Comparison of ENCODE assay signal across 15 cellular contexts in the genomic region with DNA sequence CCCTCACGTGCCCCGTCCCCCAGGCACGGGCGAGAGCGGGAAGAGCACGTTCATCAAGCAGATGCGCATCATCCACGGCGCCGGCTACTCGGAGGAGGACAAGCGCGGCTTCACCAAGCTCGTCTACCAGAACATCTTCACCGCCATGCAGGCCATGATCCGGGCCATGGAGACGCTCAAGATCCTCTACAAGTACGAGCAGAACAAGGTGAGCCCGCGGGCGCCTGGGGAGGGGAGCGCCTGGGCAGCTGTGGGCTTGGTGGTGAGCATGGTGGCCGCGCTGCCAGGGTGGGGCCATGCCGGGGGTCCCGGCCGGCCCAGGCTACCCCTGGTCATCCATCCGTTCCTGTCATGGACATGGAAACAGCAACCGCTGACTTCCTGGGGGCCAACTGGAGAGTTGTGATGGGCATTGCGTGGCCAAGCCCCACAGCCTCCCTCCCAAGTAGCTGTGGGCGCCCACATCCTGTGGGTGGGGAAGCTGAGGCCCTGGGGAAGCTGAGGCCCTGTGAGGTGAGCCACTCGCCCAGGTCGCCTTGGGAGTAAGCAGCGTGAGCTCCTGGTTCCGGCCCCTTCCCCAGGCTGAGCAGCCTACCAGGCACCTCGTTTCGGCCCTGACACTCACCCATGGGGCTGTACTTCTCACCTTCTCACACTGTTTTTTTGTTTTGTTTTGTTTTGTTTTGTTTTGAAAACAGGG. TPM values are rescaled to one million over a fixed set of nuclear protein-coding genes. Genes with fewer than 3 reads are reported as not detected.
DNase-seq lines count a peak whose midpoint lies in the region; ATAC-seq and TF ChIP-seq lines count a peak whose summit lies in the region.
"Had no signal": no experiment of that assay in that cellular context is flagged by ENCODE, and none has a peak within 500 bp of the region (broad histone marks: within the 10 kb centered on the region; RNA-seq: fewer than 3 reads in every experiment).

No MANE protein-coding gene starts in this region.

- H4K91ac ChIP-seq in mesenchymal stem cell (ENCODE audit: low read length), result peak overlapping the region; percentile 7

- ATAC-seq in GM18505 (IDR thresholded peaks at IDR 0.05; ENCODE audit: unreplicated experiment), result no peak
- no peak for ATAC-seq in stimulated activated memory B cell treated with anti-CD40 and anti-IgM and Interleukin-4, amounts not matched to agents 10 μg/mL and 1 μg/mL and 100 μg/mL, for 72 hours
- ATAC-seq: CD8-positive, alpha-beta T cell; GM23338; HepG2 had no signal

- H2AK5ac ChIP-seq in mesenchymal stem cell (ENCODE audit: low read length, severe bottlenecking) (no peak overlapping the region), mesendoderm (ENCODE audit: low read length) (no peak overlapping the region)

- peaks cover 45% of the 10 kb centered on the region for H3K79me1 ChIP-seq in mesenchymal stem cell (replicated peaks; ENCODE audit: low read length, poor library complexity, severe bottlenecking)
- H3K79me1 ChIP-seq in mesendoderm (ENCODE audit: low read length), result peaks cover 14% of the 10 kb centered on the region

- no peak overlapping the region for H4K5ac ChIP-seq in mesendoderm (ENCODE audit: low read length)

- no peaks in the 10 kb centered on the region for H3K9me3 ChIP-seq in BE2C
- H3K9me3 ChIP-seq in BLaER1, result no peaks in the 10 kb centered on the region
- H3K9me3 ChIP-seq in mesenchymal stem cell (ENCODE audit: control insufficient read depth, low read length), result no peaks in the 10 kb centered on the region

- H3K14ac ChIP-seq in mesenchymal stem cell (ENCODE audit: low read length in 2 of 2), result no peak overlapping the region

- no peak overlapping the region for H3K23ac ChIP-seq in mesenchymal stem cell (ENCODE audit: low read length in 2 of 2)
- no peak overlapping the region for H3K23ac ChIP-seq in mesendoderm (ENCODE audit: low read length)

- H2AFZ ChIP-seq in mesenchymal stem cell (ENCODE audit: low read depth, low read length), result no peak overlapping the region
- H2AFZ ChIP-seq: GM23338 had no signal

- H3K9me3 Mint-ChIP-seq in IgD-negative memory B cell (no peaks in the 10 kb centered on the region), MCF 10A (ENCODE audit: unreplicated experiment) (no peaks in the 10 kb centered on the region)
- no peaks in the 10 kb centered on the region for H3K9me3 Mint-ChIP-seq in stimulated activated memory B cell treated with anti-CD40 and anti-IgM and Interleukin-4, amounts not matched to agents 10 μg/mL and 1 μg/mL and 100 μg/mL, for 72 hours
- H3K9me3 Mint-ChIP-seq: CD8-positive, alpha-beta T cell; GM23338; H9 had no signal

- peak overlapping the region; percentile 100 for H3K4me2 ChIP-seq in BLaER1
- no peak overlapping the region for H3K4me2 ChIP-seq in mesenchymal stem cell (ENCODE audit: low read length, poor library complexity, severe bottlenecking)
- H3K4me2 ChIP-seq in mesendoderm (ENCODE audit: low read length), result no peak overlapping the region
- H3K4me2 ChIP-seq: GM23338 had no signal

- 98% methylated on average over 33 of the region's 37 CpGs for WGBS in mesenchymal stem cell
- no CpG with 5 or more reads among the region's 37 CpGs for whole genome bisulfite sequencing in mesendoderm (ENCODE audit: extremely low coverage, insufficient coverage, low lambda C conversion rate)

- H4K20me1 ChIP-seq in BLaER1, result peaks cover 59% of the 10 kb centered on the region

- H3K9ac ChIP-seq in BLaER1, result peak overlapping the region; percentile 64
- no peak overlapping the region for H3K9ac ChIP-seq in mesenchymal stem cell (ENCODE audit: low read length)
- no peak overlapping the region for H3K9ac ChIP-seq in mesendoderm (ENCODE audit: low read length)

- H4K8ac ChIP-seq in mesenchymal stem cell (ENCODE audit: low read length), result no peak overlapping the region
- H4K8ac ChIP-seq in mesendoderm (ENCODE audit: low read depth, low read length), result no peak overlapping the region

- no peak for TF ChIP-seq CTCF in BE2C (IDR thresholded peaks at IDR 0.05; ENCODE audit: low read depth, low read length)
- TF ChIP-seq CTCF in MCF 10A (IDR thresholded peaks at IDR 0.05; ENCODE audit: unreplicated experiment), result no peak

- DNase-seq in BE2C, result peak; percentile 12
- DNase-seq in mesenchymal stem cell, result no peak
- DNase-seq in mesendoderm, result no peak
- no peak for DNase-seq in MCF 10A (ENCODE audit: unreplicated experiment)
- DNase-seq: ACHN; Calu3; CD8-positive, alpha-beta T cell; H9; KG1 had no signal

- no TSS peak for BruUV-seq in MCF 10A (replicated peaks; lab: Mats Ljungman, UMichigan)

- H2BK5ac ChIP-seq in mesenchymal stem cell (ENCODE audit: low read depth, low read length, poor library complexity, severe bottlenecking) (no peak overlapping the region), mesendoderm (ENCODE audit: low read length) (no peak overlapping the region)

- no peaks in the 10 kb centered on the region for H3K27me3 ChIP-seq in BE2C
- no peaks in the 10 kb centered on the region for H3K27me3 ChIP-seq in BLaER1
- H3K27me3 ChIP-seq in mesenchymal stem cell (ENCODE audit: control insufficient read depth in 1 of 2, insufficient read depth in 1 of 2, low read length in 2 of 2), result no peaks in the 10 kb centered on the region
- H3K27me3 ChIP-seq in mesendoderm (ENCODE audit: insufficient read depth, low read length, poor library complexity), result no peaks in the 10 kb centered on the region

- H2BK120ac ChIP-seq in mesenchymal stem cell (ENCODE audit: low read depth, low read length) (no peak overlapping the region), mesendoderm (ENCODE audit: low read depth, low read length) (no peak overlapping the region)

- H3K4me1 Mint-ChIP-seq in IgD-negative memory B cell (peaks cover 3 to 9% (median 4%) of the 10 kb centered on the region in 3 donors), MCF 10A (ENCODE audit: insufficient read depth, unreplicated experiment) (peaks cover 6% of the 10 kb centered on the region)
- peaks cover 12% of the 10 kb centered on the region for H3K4me1 Mint-ChIP-seq in stimulated activated memory B cell treated with anti-CD40 and anti-IgM and Interleukin-4, amounts not matched to agents 10 μg/mL and 1 μg/mL and 100 μg/mL, for 72 hours

- H3K4me3 Mint-ChIP-seq in IgD-negative memory B cell (no peak overlapping the region), MCF 10A (ENCODE audit: unreplicated experiment) (no peak overlapping the region)
- no peak overlapping the region for H3K4me3 Mint-ChIP-seq in stimulated activated memory B cell treated with anti-CD40 and anti-IgM and Interleukin-4, amounts not matched to agents 10 μg/mL and 1 μg/mL and 100 μg/mL, for 72 hours
- H3K4me3 Mint-ChIP-seq: CD8-positive, alpha-beta T cell; GM23338; H9 had no signal

- no peak overlapping the region for H3K4me3 ChIP-seq in BE2C (ENCODE audit: low read depth, low read length)
- H3K4me3 ChIP-seq in BLaER1, result peak overlapping the region; percentile 42
- no peak overlapping the region for H3K4me3 ChIP-seq in mesenchymal stem cell (ENCODE audit: insufficient read depth in 1 of 2, low read depth in 1 of 2, low read length in 2 of 2)
- no peak overlapping the region for H3K4me3 ChIP-seq in mesendoderm (ENCODE audit: low read length)
- H3K4me3 ChIP-seq: GM23338 had no signal

- TF ChIP-seq POLR2A in GM18505 (IDR thresholded peaks at IDR 0.05; ENCODE audit: borderline replicate concordance, extremely low read depth, insufficient read depth, insufficient read length), result no peak

- H3K4me1 ChIP-seq in BE2C (no peaks in the 10 kb centered on the region), BLaER1 (peaks cover 100% of the 10 kb centered on the region), mesenchymal stem cell (ENCODE audit: control insufficient read depth, insufficient read depth, low read depth, low read length) (peaks cover 27% of the 10 kb centered on the region), mesendoderm (ENCODE audit: control insufficient read depth, low read depth, low read length) (no peaks in the 10 kb centered on the region)

- H3K36me3 ChIP-seq in BE2C (peaks cover 8% of the 10 kb centered on the region; the same call in 1 of the 2 replicates), BLaER1 (peaks cover 33% of the 10 kb centered on the region), mesenchymal stem cell (ENCODE audit: control insufficient read depth in 1 of 2, insufficient read depth in 2 of 2, low read depth in 1 of 2, low read length in 2 of 2) (peaks cover 9 to 58% of the 10 kb centered on the region in 2 experiments), mesendoderm (ENCODE audit: control insufficient read depth, insufficient read depth, low read length) (no peaks in the 10 kb centered on the region)

- no peak overlapping the region for H3K18ac ChIP-seq in mesenchymal stem cell (ENCODE audit: low read depth in 1 of 2, low read length in 2 of 2)
- no peak overlapping the region for H3K18ac ChIP-seq in mesendoderm (ENCODE audit: low read length)

- POLR2A ChIA-PET in MCF 10A (lab: Yijun Ruan, JAX), result no interaction called here

- H3K56ac ChIP-seq in mesendoderm (ENCODE audit: low read length), result no peak overlapping the region

- H2BK15ac ChIP-seq in mesenchymal stem cell (ENCODE audit: low read depth, poor library complexity, severe bottlenecking), result no peak overlapping the region
- H2BK15ac ChIP-seq in mesendoderm (replicated peaks; ENCODE audit: low read depth), result no peak overlapping the region

- intact Hi-C loops in MCF 10A (cut with micrococcal nuclease), result no loop called here

- no peaks in the 10 kb centered on the region for H3K27me3 Mint-ChIP-seq in IgD-negative memory B cell
- H3K27me3 Mint-ChIP-seq in stimulated activated memory B cell treated with anti-CD40 and anti-IgM and Interleukin-4, amounts not matched to agents 10 μg/mL and 1 μg/mL and 100 μg/mL, for 72 hours, result no peaks in the 10 kb centered on the region
- H3K27me3 Mint-ChIP-seq in MCF 10A (ENCODE audit: insufficient read depth, unreplicated experiment), result no peaks in the 10 kb centered on the region

- no peak overlapping the region for H3K4ac ChIP-seq in mesenchymal stem cell (ENCODE audit: low read depth in 1 of 2, low read length in 2 of 2)
- no peak overlapping the region for H3K4ac ChIP-seq in mesendoderm (ENCODE audit: low read depth, low read length)

- CTCF ChIA-PET in MCF 10A (lab: Yijun Ruan, JAX), result interaction anchor here (0.5 to 6.6 kb wide), 8 partner anchors 17 to 388 kb away, joined by 4 to 42 read pairs (median 5); no protein-coding TSS in a partner anchor

- H3K27ac ChIP-seq in BLaER1, result peak overlapping the region; percentile 74
- no peak overlapping the region for H3K27ac ChIP-seq in mesenchymal stem cell (ENCODE audit: low read length, poor library complexity, severe bottlenecking)
- no peak overlapping the region for H3K27ac ChIP-seq in mesendoderm (ENCODE audit: low read depth, low read length)

- H3K27ac Mint-ChIP-seq in IgD-negative memory B cell (peak overlapping the region in 2 of 3 donors; percentile 46 to 91), MCF 10A (ENCODE audit: low read depth, unreplicated experiment) (no peak overlapping the region)
- H3K27ac Mint-ChIP-seq in stimulated activated memory B cell treated with anti-CD40 and anti-IgM and Interleukin-4, amounts not matched to agents 10 μg/mL and 1 μg/mL and 100 μg/mL, for 72 hours, result no peak overlapping the region
- H3K27ac Mint-ChIP-seq: CD8-positive, alpha-beta T cell; GM23338 had no signal

- H3K36me3 Mint-ChIP-seq in IgD-negative memory B cell, result no peaks in the 10 kb centered on the region
- H3K36me3 Mint-ChIP-seq in stimulated activated memory B cell treated with anti-CD40 and anti-IgM and Interleukin-4, amounts not matched to agents 10 μg/mL and 1 μg/mL and 100 μg/mL, for 72 hours, result no peaks in the 10 kb centered on the region
- peaks cover 12% of the 10 kb centered on the region for H3K36me3 Mint-ChIP-seq in MCF 10A (ENCODE audit: insufficient read depth, unreplicated experiment)
- H3K36me3 Mint-ChIP-seq: CD8-positive, alpha-beta T cell had no signal

- no peak overlapping the region for H2BK12ac ChIP-seq in mesenchymal stem cell (ENCODE audit: low read length in 2 of 2)

- peaks cover 9% of the 10 kb centered on the region for H3K79me2 ChIP-seq in mesendoderm (ENCODE audit: control insufficient read depth, insufficient read depth, low read length)

RNA-seq across cellular contexts. Expression of gene GNA11, which starts 16.1 kb away (rescaled TPM):
- 180 TPM for polyA plus RNA-seq in BE2C (2012; ENCODE audit: insufficient read depth, insufficient read length, low read depth)
- polyA plus RNA-seq in IgD-negative memory B cell, result 0.30 TPM
- 49.8 TPM for polyA plus RNA-seq in mesenchymal stem cell (2013, experiment 1 of 2)
- 49.0 TPM for polyA plus RNA-seq in mesenchymal stem cell (2013, experiment 2 of 2)
- polyA plus RNA-seq in mesendoderm (2013, experiment 1 of 2), result 19.0 TPM
- 19.6 TPM for polyA plus RNA-seq in mesendoderm (2013, experiment 2 of 2)
- total RNA-seq in MCF 10A (2022), result 40.9 and 48.1 TPM in 2 replicates

RNA-seq across cellular contexts. Expression of gene GNA15, which starts 25.6 kb away (rescaled TPM):
- polyA plus RNA-seq in BE2C (2012; ENCODE audit: insufficient read depth, insufficient read length, low read depth), result 1.9 TPM
- not detected for polyA plus RNA-seq in IgD-negative memory B cell
- polyA plus RNA-seq in mesenchymal stem cell (2013, experiment 1 of 2), result 0.03 TPM
- polyA plus RNA-seq in mesenchymal stem cell (2013, experiment 2 of 2), result 0.03 TPM
- polyA plus RNA-seq in mesendoderm (2013, experiment 1 of 2), result 0.21 TPM
- 0.17 TPM for polyA plus RNA-seq in mesendoderm (2013, experiment 2 of 2)
- total RNA-seq in MCF 10A (2022), result 32.9 and 47.1 TPM in 2 replicates
- total RNA-seq: H9, HepG2 had no signal
- polyA plus RNA-seq: HepG2 had no signal

RNA-seq across cellular contexts. Expression of gene TLE5, which starts 48.0 kb away (rescaled TPM):
- 1,091 TPM for polyA plus RNA-seq in BE2C (2012; ENCODE audit: insufficient read depth, insufficient read length, low read depth)
- polyA plus RNA-seq in IgD-negative memory B cell, result 443 TPM
- polyA plus RNA-seq in mesenchymal stem cell (2013, experiment 1 of 2), result 329 TPM
- polyA plus RNA-seq in mesenchymal stem cell (2013, experiment 2 of 2), result 321 TPM
- 69.9 TPM for polyA plus RNA-seq in mesendoderm (2013, experiment 1 of 2)
- polyA plus RNA-seq in mesendoderm (2013, experiment 2 of 2), result 71.4 TPM
- 266 and 273 TPM in 2 replicates for total RNA-seq in MCF 10A (2022)

Comparison
In these comparisons a context has a peak if more than half of its experiments do, and no peak if none do; other contexts are left out.
1. H3K27ac Mint-ChIP-seq: peak in IgD-negative memory B cell (2 of 3); none in stimulated activated memory B cell treated with anti-CD40 and anti-IgM and Interleukin-4, amounts not matched to agents 10 μg/mL and 1 μg/mL and 100 μg/mL, for 72 hours (single experiment) and MCF 10A (single experiment).